In genomic region chr5:37816883-37817282, GRCh38 we compare ENCODE assay signal across 15 cellular contexts. TPM values are rescaled to one million over a fixed set of nuclear protein-coding genes. Genes with fewer than 3 reads are reported as not detected.
A peak's percentile ranks its signal among the peaks of the same experiment; 100 is the strongest.
DNase-seq lines count a peak whose midpoint lies in the region; ATAC-seq, FAIRE-seq and TF ChIP-seq lines count a peak whose summit lies in the region.
"Had no signal": no experiment of that assay in that cellular context is flagged by ENCODE, and none has a peak within 500 bp of the region (broad histone marks: within the 10 kb centered on the region; RNA-seq: fewer than 3 reads in every experiment).

No MANE protein-coding gene starts in this region.

- H3K9me3 ChIP-seq in right lobe of liver (no peaks in the 10 kb centered on the region), HepG2 (ENCODE audit: low read length) (no peaks in the 10 kb centered on the region)
- H3K9me3 ChIP-seq: prostate gland had no signal

- H2AFZ ChIP-seq in HepG2 (ENCODE audit: low read length), result no peak overlapping the region

- no peaks in the 10 kb centered on the region for H4K20me1 ChIP-seq in HepG2 (ENCODE audit: insufficient read depth, low read length)

- no peak overlapping the region for H3K4me2 ChIP-seq in HepG2 (ENCODE audit: low read depth, low read length)

- H3K27me3 ChIP-seq in right lobe of liver, result no peaks in the 10 kb centered on the region
- peaks cover 0 to 17% of the 10 kb centered on the region in 2 experiments; a peak in 4 of 5 replicates for H3K27me3 ChIP-seq in HepG2 (ENCODE audit: control insufficient read depth in 1 of 2, insufficient read depth in 2 of 2, low read length in 2 of 2)

- BruUV-seq in HepG2 (replicated peaks; lab: Mats Ljungman, UMichigan), result no TSS peak

- no peak for TF ChIP-seq RAD21 in HepG2 (CRISPR knock-in tag; IDR thresholded peaks at IDR 0.05)

- 0 out of 2 replicates have a peak, but pooled peaks cover 5% of the 10 kb centered on the region for H3K36me3 Mint-ChIP-seq in WTC11
- H3K36me3 Mint-ChIP-seq in type B pancreatic cell, result peaks cover 11% of the 10 kb centered on the region
- H3K36me3 Mint-ChIP-seq: activated naive CD4-positive, alpha-beta T cell treated with anti-CD3 and anti-CD28 coated beads, Interleukin-2, amount 50 U/mL, for 24 hours had no signal

- TF ChIP-seq POLR2A in right lobe of liver (IDR thresholded peaks at IDR 0.05), result no peak
- no peak for TF ChIP-seq POLR2A in HepG2 (IDR thresholded peaks at IDR 0.05; ENCODE audit: insufficient read depth in 1 of 2, low read depth in 2 of 2, low read length in 2 of 2)

- H3K9me3 Mint-ChIP-seq in WTC11, result peaks cover 10% of the 10 kb centered on the region; the same call in 1 of the 2 replicates
- H3K9me3 Mint-ChIP-seq in type B pancreatic cell, result no peaks in the 10 kb centered on the region
- H3K9me3 Mint-ChIP-seq: activated naive CD4-positive, alpha-beta T cell treated with anti-CD3 and anti-CD28 coated beads, Interleukin-2, amount 50 U/mL, for 24 hours had no signal

- H3K36me3 ChIP-seq in right lobe of liver (no peaks in the 10 kb centered on the region), HepG2 (replicated peaks in 1 of 2; ENCODE audit: control insufficient read depth in 1 of 2, insufficient read depth in 2 of 2, low read length in 2 of 2) (no peaks in the 10 kb centered on the region)
- H3K36me3 ChIP-seq: prostate gland had no signal

- TF ChIP-seq EP300 in HepG2 (IDR thresholded peaks at IDR 0.05; ENCODE audit: low read depth in 2 of 2, low read length in 2 of 2) (no peak), HepG2 (CRISPR knock-in tag; IDR thresholded peaks at IDR 0.05; ENCODE audit: borderline replicate concordance) (no peak)

- no peaks in the 10 kb centered on the region for H3K4me1 ChIP-seq in right lobe of liver
- H3K4me1 ChIP-seq in HepG2 (ENCODE audit: insufficient read depth, low read length), result no peaks in the 10 kb centered on the region
- H3K4me1 ChIP-seq: prostate gland had no signal

- H3K27ac ChIP-seq in right lobe of liver, result no peak overlapping the region
- H3K27ac ChIP-seq in HepG2 (ENCODE audit: extremely low read length, insufficient read depth, low read length), result no peak overlapping the region
- H3K27ac ChIP-seq in temporal lobe (ENCODE audit: low read depth, low read length), result peak overlapping the region; percentile 69
- H3K27ac ChIP-seq: prostate gland, VCaP had no signal

- no peak for TF ChIP-seq CTCF in right lobe of liver (IDR thresholded peaks at IDR 0.05)
- no peak for TF ChIP-seq CTCF in HepG2 (CRISPR knock-in tag; IDR thresholded peaks at IDR 0.05)
- TF ChIP-seq CTCF in WTC11 (IDR thresholded peaks at IDR 0.05), result no peak
- no peak for TF ChIP-seq CTCF in type B pancreatic cell (conservative IDR thresholded peaks at IDR 0.05)

- no peaks in the 10 kb centered on the region for H3K79me2 ChIP-seq in HepG2 (ENCODE audit: insufficient read depth, low read length)

- CTCF ChIA-PET in HepG2 (lab: Yijun Ruan, JAX; ENCODE audit: low intra/inter-chr PET ratio, low total read pairs), result no interaction called here
- CTCF ChIA-PET in WTC11 (lab: Charles Lee), result interaction anchor here (1.0 to 1.4 kb wide), 2 partner anchors 93 to 404 kb away, joined by 3 to 4 read pairs; no protein-coding TSS in a partner anchor

- H3K27ac Mint-ChIP-seq in WTC11 (no peak overlapping the region), type B pancreatic cell (no peak overlapping the region)
- H3K27ac Mint-ChIP-seq: activated naive CD4-positive, alpha-beta T cell treated with anti-CD3 and anti-CD28 coated beads, Interleukin-2, amount 50 U/mL, for 24 hours had no signal

- no peaks in the 10 kb centered on the region for H3K27me3 Mint-ChIP-seq in WTC11 (ENCODE audit: low read depth)
- H3K27me3 Mint-ChIP-seq in type B pancreatic cell, result no peaks in the 10 kb centered on the region

- POLR2A ChIA-PET in HepG2 (lab: Yijun Ruan, JAX), result no interaction called here
- POLR2A ChIA-PET in WTC11 (lab: Charles Lee), result interaction anchor here (0.6 kb wide), 1 partner anchor 328 kb away, joined by 4 read pairs; no protein-coding TSS in a partner anchor

- H3K4me3 Mint-ChIP-seq in WTC11, result no peak overlapping the region
- H3K4me3 Mint-ChIP-seq in type B pancreatic cell, result no peak overlapping the region
- H3K4me3 Mint-ChIP-seq: activated naive CD4-positive, alpha-beta T cell treated with anti-CD3 and anti-CD28 coated beads, Interleukin-2, amount 50 U/mL, for 24 hours had no signal

- in situ Hi-C loops in HepG2 (cut with HindIII; ENCODE audit: extremely low pct_ligation_motif_present, low pct_unique_long_range_greater_than_20kb), result no loop called here

- FAIRE-seq in HepG2 (lab: Jason Lieb, UNC), result no peak

- DNase-seq in right lobe of liver (no peak), HepG2 (ENCODE audit: low spot score) (no peak), WTC11 (ENCODE audit: low spot score) (no peak), left kidney (ENCODE audit: low read depth, low spot score) (peak; percentile 68), NCI-H2029 (lab: John Stamatoyannopoulos, UW) (no peak), NCI-H2196 (lab: John Stamatoyannopoulos, UW; ENCODE audit: unreplicated experiment) (no peak), type B pancreatic cell (ENCODE audit: extremely low spot score, unreplicated experiment) (no peak)
- DNase-seq: KG1; NCI-H187; NK-92 treated with Interleukin-12 subunit alpha and Interleukin-12 subunit beta, amount 100 ng/mL, for 24 hours; stimulated activated CD8-positive, alpha-beta memory T cell treated with anti-CD3 and anti-CD28 coated beads, Interleukin-4, amount 100 ng/mL, for 48 hours had no signal

- 54% methylated on average over 3 of the region's 3 CpGs for WGBS in right lobe of liver (ENCODE audit: insufficient coverage, low coverage, low lambda C conversion rate, missing lambda C conversion rate)
- 20% methylated on average over 3 of the region's 3 CpGs for WGBS in HepG2 (ENCODE audit: low lambda C conversion rate)

- peaks cover 23% of the 10 kb centered on the region for H3K4me1 Mint-ChIP-seq in WTC11
- H3K4me1 Mint-ChIP-seq in type B pancreatic cell (ENCODE audit: unreplicated experiment), result peaks cover 13% of the 10 kb centered on the region
- H3K4me1 Mint-ChIP-seq: activated naive CD4-positive, alpha-beta T cell treated with anti-CD3 and anti-CD28 coated beads, Interleukin-2, amount 50 U/mL, for 24 hours had no signal

- H3K4me3 ChIP-seq in right lobe of liver (no peak overlapping the region), HepG2 (replicated peaks in 1 of 3; ENCODE audit: insufficient read depth in 1 of 3, low read depth in 2 of 3, low read length in 3 of 3) (no peak overlapping the region)
- H3K4me3 ChIP-seq: prostate gland had no signal

- ATAC-seq in right lobe of liver (peak; percentile 31 to 58 (median 40)), HepG2 (no peak), WTC11 (peak; percentile 64)

- H3K9ac ChIP-seq in HepG2 (ENCODE audit: insufficient read depth, low read depth, low read length), result no peak overlapping the region

- intact Hi-C loops in right lobe of liver (cut with DNase I) (no loop called here), HepG2 (cut with micrococcal nuclease; ENCODE audit: unreplicated experiment) (no loop called here)

TF ChIP-seq in HepG2, 621 proteins besides CTCF, POLR2A, EP300 and RAD21 (continues in another document):
- no peak for TF ChIP-seq NR3C1 (CRISPR knock-in tag; IDR thresholded peaks at IDR 0.05)
- no peak for TF ChIP-seq FLYWCH1 (CRISPR knock-in tag; IDR thresholded peaks at IDR 0.05)

TF ChIP-seq in WTC11, 78 proteins besides CTCF, POLR2A, EP300 and RAD21 (continues in another document):
- no peak for TF ChIP-seq ZNF263 (CRISPR knock-in tag; IDR thresholded peaks at IDR 0.05; ENCODE audit: low read depth)
- TF ChIP-seq E2F5 (CRISPR knock-in tag; IDR thresholded peaks at IDR 0.05), result no peak
- peak; percentile 34; the same call in 1 of the 2 replicates for TF ChIP-seq USF2 (CRISPR knock-in tag; IDR thresholded peaks at IDR 0.05)

RNA-seq across cellular contexts. Expression of gene GDNF, which starts 23.0 kb away (rescaled TPM):
- total RNA-seq in right lobe of liver (under 1 TPM; 0.15 to 0.47 (median 0.26) TPM), HepG2 (2016; rRNA removed; fragmentation: Illumina TruSeq; extraction: Trizol) (0.20 and 0.46 TPM in 2 replicates), WTC11 (2021) (0.96 to 4.7 TPM (median 1.1 TPM) in 3 replicates), temporal lobe (under 0.01 TPM), type B pancreatic cell (ENCODE audit: low replicate concordance) (0.98 and 5.7 TPM in 2 replicates)
- 0.10 TPM in 1 of 2 replicates, not detected in the other for total RNA-seq in HepG2 (2016; cell fraction: cytosol; rRNA removed; fragmentation: Illumina TruSeq; extraction: Trizol; ENCODE audit: low read depth)
- total RNA-seq in HepG2 (2016; cell fraction: insoluble cytoplasmic fraction; rRNA removed; fragmentation: Illumina TruSeq; extraction: Trizol), result 0.19 and 0.56 TPM in 2 replicates
- total RNA-seq in HepG2 (2016; cell fraction: membrane; rRNA removed; fragmentation: Illumina TruSeq; extraction: Trizol), result 0.10 and 0.25 TPM in 2 replicates
- total RNA-seq in HepG2 (2016; cell fraction: nucleus; rRNA removed; fragmentation: Illumina TruSeq; extraction: Trizol), result 0.56 and 1.2 TPM in 2 replicates
- polyA plus RNA-seq in HepG2 (2011; rRNA removed), result 0.17 and 0.24 TPM in 2 replicates
- 0.05 and 0.17 TPM in 2 replicates for polyA plus RNA-seq in HepG2 (2011; cell fraction: cytosol; rRNA removed)
- polyA plus RNA-seq in HepG2 (2011; cell fraction: nucleus; rRNA removed), result 0.29 and 0.45 TPM in 2 replicates
- polyA plus RNA-seq in HepG2 (2012), result 0.08 and 0.44 TPM in 2 replicates
- 0.05 and 0.06 TPM in 2 replicates for polyA plus RNA-seq in HepG2 (2016; cell fraction: cytosol; fragmentation: Illumina TruSeq; extraction: Trizol; ENCODE audit: low read depth)
- polyA plus RNA-seq in HepG2 (2016; cell fraction: insoluble cytoplasmic fraction; fragmentation: Illumina TruSeq; extraction: Trizol; ENCODE audit: low read depth), result 0.14 and 0.35 TPM in 2 replicates
- polyA plus RNA-seq in HepG2 (2016; cell fraction: membrane; fragmentation: Illumina TruSeq; extraction: Trizol; ENCODE audit: low read depth), result 0.16 and 0.28 TPM in 2 replicates
- 1.2 and 1.3 TPM in 2 replicates for polyA plus RNA-seq in HepG2 (2016; cell fraction: nucleus; fragmentation: Illumina TruSeq; extraction: Trizol; ENCODE audit: insufficient read depth, low read depth)
- polyA minus RNA-seq in HepG2 (2011; rRNA and poly(A)+ RNA removed; ENCODE audit: low replicate concordance), result 0.16 TPM in 1 of 2 replicates, not detected in the other
- polyA minus RNA-seq in HepG2 (2011; cell fraction: cytosol; rRNA and poly(A)+ RNA removed), result 0.18 and 0.30 TPM in 2 replicates
- polyA minus RNA-seq in HepG2 (2011; cell fraction: nucleus; rRNA and poly(A)+ RNA removed), result 0.39 and 0.75 TPM in 2 replicates
